ENCODE assay signal across 8 cellular contexts in genomic region chr17:57945999-57946797, GRCh38. TPM values are rescaled to one million over a fixed set of nuclear protein-coding genes. Genes with fewer than 3 reads are reported as not detected.
DNase-seq lines count a peak whose midpoint lies in the region; ATAC-seq and TF ChIP-seq lines count a peak whose summit lies in the region.

No MANE protein-coding gene starts in this region.

- no peak overlapping the region for H3K27ac Mint-ChIP-seq in activated CD8-positive, alpha-beta T cell treated with anti-CD3 and anti-CD28 coated beads, Interleukin-2, amount 10 ng/mL, durations not matched to agents 7 days and 5 days

- DNase-seq in GM12865 (ENCODE audit: low read depth) = peak; percentile 53
- DNase-seq in activated CD8-positive, alpha-beta T cell treated with anti-CD3 and anti-CD28 coated beads, Interleukin-2, amount 10 ng/mL, durations not matched to agents 7 days and 5 days = no peak
- peak; percentile 54 for DNase-seq in left kidney (ENCODE audit: low read depth, low spot score)
- DNase-seq in transverse colon = no peak
- DNase-seq in NCI-H446 (lab: John Stamatoyannopoulos, UW) = no peak
- DNase-seq in amniotic stem cell (lab: John Stamatoyannopoulos, UW) = no peak
- DNase-seq in BE2C = no peak

- CTCF ChIA-PET in activated CD8-positive, alpha-beta T cell treated with anti-CD3 and anti-CD28 coated beads, Interleukin-2, amount 10 ng/mL, durations not matched to agents 7 days and 5 days (lab: Charles Lee) = interaction anchor here (0.6 to 3.2 kb wide), 10 partner anchors 9 to 226 kb away, joined by 3 to 16 read pairs (median 3); partner anchors contain the start of gene CUEDC1

- H3K4me1 Mint-ChIP-seq in activated CD8-positive, alpha-beta T cell treated with anti-CD3 and anti-CD28 coated beads, Interleukin-2, amount 10 ng/mL, durations not matched to agents 7 days and 5 days (ENCODE audit: low read depth) = peaks cover 37% of the 10 kb centered on the region

- TF ChIP-seq POLR2A in transverse colon (IDR thresholded peaks at IDR 0.05) = no peak

- in situ Hi-C loops in transverse colon (cut with MboI; ENCODE audit: low pct_ligation_motif_present in 1 of 4, low pct_unique_long_range_greater_than_20kb in 1 of 4, low sequenced_read_pairs in 3 of 4) = no loop called here

- TF ChIP-seq EP300 in transverse colon (IDR thresholded peaks at IDR 0.05; ENCODE audit: low read depth) = no peak

- H3K27ac ChIP-seq in transverse colon = peak overlapping the region; percentile 91 to 99 (median 97)

- peak overlapping the region; percentile 52 for H3K4me3 Mint-ChIP-seq in activated CD8-positive, alpha-beta T cell treated with anti-CD3 and anti-CD28 coated beads, Interleukin-2, amount 10 ng/mL, durations not matched to agents 7 days and 5 days

- peaks cover 46 to 91% (median 70%) of the 10 kb centered on the region in 4 donors for H3K4me1 ChIP-seq in transverse colon
- no peaks in the 10 kb centered on the region; the same call in 1 of the 2 replicates for H3K4me1 ChIP-seq in BE2C

- intact Hi-C loops in transverse colon (cut with DNase I; ENCODE audit: low total_unique reads) = no loop called here

- WGBS in transverse colon (ENCODE audit: low coverage in 1 of 2), 2 donors = 17 to 19% methylated on average over 5 to 6 of the region's 6 CpGs

- POLR2A ChIA-PET in activated CD8-positive, alpha-beta T cell treated with anti-CD3 and anti-CD28 coated beads, Interleukin-2, amount 10 ng/mL, durations not matched to agents 7 days and 5 days (lab: Charles Lee) = interaction anchor here (0.6 kb wide), 1 partner anchor 583 kb away, joined by 3 read pairs; no protein-coding TSS in a partner anchor

- peaks cover 47% of the 10 kb centered on the region for H3K27me3 Mint-ChIP-seq in activated CD8-positive, alpha-beta T cell treated with anti-CD3 and anti-CD28 coated beads, Interleukin-2, amount 10 ng/mL, durations not matched to agents 7 days and 5 days (ENCODE audit: low read depth)

- H3K27me3 ChIP-seq in transverse colon = no peaks in the 10 kb centered on the region
- H3K27me3 ChIP-seq in BE2C = no peaks in the 10 kb centered on the region

- H3K4me3 ChIP-seq in GM12865 (ENCODE audit: low read depth, low read length) = peak overlapping the region; percentile 10; the same call in 1 of the 2 replicates
- peak overlapping the region; percentile 14 to 41 (median 28) for H3K4me3 ChIP-seq in transverse colon
- no peak overlapping the region for H3K4me3 ChIP-seq in BE2C (ENCODE audit: low read depth, low read length)

- ATAC-seq in HG02623 (IDR thresholded peaks at IDR 0.05; ENCODE audit: unreplicated experiment) = peak; percentile 6
- ATAC-seq in activated CD8-positive, alpha-beta T cell treated with anti-CD3 and anti-CD28 coated beads, Interleukin-2, amount 10 ng/mL, durations not matched to agents 7 days and 5 days = peak; percentile 40

- H3K36me3 Mint-ChIP-seq in activated CD8-positive, alpha-beta T cell treated with anti-CD3 and anti-CD28 coated beads, Interleukin-2, amount 10 ng/mL, durations not matched to agents 7 days and 5 days (ENCODE audit: low read depth) = no peaks in the 10 kb centered on the region

- TF ChIP-seq CTCF in GM12865 (IDR thresholded peaks at IDR 0.05; ENCODE audit: insufficient read depth, low read depth, low read length, missing control alignments) = no peak
- TF ChIP-seq CTCF in transverse colon (IDR thresholded peaks at IDR 0.05) = no peak
- TF ChIP-seq CTCF in BE2C (IDR thresholded peaks at IDR 0.05; ENCODE audit: low read depth, low read length) = no peak

- no peaks in the 10 kb centered on the region for H3K9me3 Mint-ChIP-seq in activated CD8-positive, alpha-beta T cell treated with anti-CD3 and anti-CD28 coated beads, Interleukin-2, amount 10 ng/mL, durations not matched to agents 7 days and 5 days (ENCODE audit: insufficient read depth)

- H3K9me3 ChIP-seq in transverse colon = no peaks in the 10 kb centered on the region
- no peaks in the 10 kb centered on the region for H3K9me3 ChIP-seq in BE2C

- H3K36me3 ChIP-seq in transverse colon = no peaks in the 10 kb centered on the region
- H3K36me3 ChIP-seq in BE2C = no peaks in the 10 kb centered on the region

RNA-seq across cellular contexts. Expression of gene CUEDC1, which starts 9.0 kb away (rescaled TPM):
- under 1 TPM in 1 of 2 experiments, not detected in 1; 0.18 TPM for total RNA-seq in activated CD8-positive, alpha-beta T cell treated with anti-CD3 and anti-CD28 coated beads, Interleukin-2, amount 10 ng/mL, durations not matched to agents 7 days and 5 days
- total RNA-seq in transverse colon = 10 to 100 TPM; 20.2 to 27.3 (median 24.6) TPM
- polyA plus RNA-seq in BE2C (2012; ENCODE audit: insufficient read depth, insufficient read length, low read depth) = 19.9 TPM

RNA-seq across cellular contexts. Expression of gene VEZF1, which starts 41.9 kb away (rescaled TPM):
- total RNA-seq in activated CD8-positive, alpha-beta T cell treated with anti-CD3 and anti-CD28 coated beads, Interleukin-2, amount 10 ng/mL, durations not matched to agents 7 days and 5 days = 10 to 100 TPM; 37.5 to 37.6 TPM
- 10 to 100 TPM; 44.0 to 65.1 (median 50.1) TPM for total RNA-seq in transverse colon
- 58.5 TPM for polyA plus RNA-seq in BE2C (2012; ENCODE audit: insufficient read depth, insufficient read length, low read depth)

Comparison
In these comparisons a context has a peak if more than half of its experiments do, and no peak if none do; other contexts are left out.
1. DNase-seq: peak in GM12865 (single experiment) and left kidney (single experiment); none in activated CD8-positive, alpha-beta T cell treated with anti-CD3 and anti-CD28 coated beads, Interleukin-2, amount 10 ng/mL, durations not matched to agents 7 days and 5 days (single experiment), transverse colon (single experiment), NCI-H446 (0 of 2), amniotic stem cell (single experiment) and BE2C (single experiment).
2. RNA of gene CUEDC1, which starts 9.0 kb away (total RNA-seq): 20.2 to 27.3 TPM in transverse colon; 0.18 TPM in activated CD8-positive, alpha-beta T cell treated with anti-CD3 and anti-CD28 coated beads, Interleukin-2, amount 10 ng/mL, durations not matched to agents 7 days and 5 days; every median in the first group is over 10 times any median in the second.